12 cellular contexts compared by ENCODE assay signal in genomic region chr18:36149514-36150289, GRCh38. TPM values are rescaled to one million over a fixed set of nuclear protein-coding genes. Genes with fewer than 3 reads are reported as not detected.
A peak's percentile ranks its signal among the peaks of the same experiment; 100 is the strongest.
DNase-seq lines count a peak whose midpoint lies in the region; ATAC-seq and TF ChIP-seq lines count a peak whose summit lies in the region.
"Had no signal": no experiment of that assay in that cellular context is flagged by ENCODE, and none has a peak within 500 bp of the region (broad histone marks: within the 10 kb centered on the region; RNA-seq: fewer than 3 reads in every experiment).

No MANE protein-coding gene starts in this region.

- WGBS in gastroesophageal sphincter (ENCODE audit: low coverage in 1 of 2), 2 donors: 84 to 95% methylated on average over 5 of the region's 5 CpGs

- H3K9me3 ChIP-seq in OCI-LY3 (ENCODE audit: insufficient read depth, low read length): no peaks in the 10 kb centered on the region
- H3K9me3 ChIP-seq in gastroesophageal sphincter: no peaks in the 10 kb centered on the region
- H3K9me3 ChIP-seq: adrenal gland, esophagus muscularis mucosa, prostate gland had no signal

- H3K36me3 ChIP-seq in OCI-LY3 (replicated peaks; ENCODE audit: low read depth, low read length) (peaks cover 59% of the 10 kb centered on the region), gastroesophageal sphincter (peaks cover 5 to 99% of the 10 kb centered on the region in 2 donors)

- peaks cover 4 to 10% of the 10 kb centered on the region in 2 donors for H3K4me1 Mint-ChIP-seq in effector memory CD8-positive, alpha-beta T cell (ENCODE audit: low read depth in 2 of 2)

- TF ChIP-seq CTCF in OCI-LY3 (IDR thresholded peaks at IDR 0.05; ENCODE audit: low read depth, low read length): no peak
- TF ChIP-seq CTCF in gastroesophageal sphincter (IDR thresholded peaks at IDR 0.05): no peak

- no peaks in the 10 kb centered on the region for H3K9me3 Mint-ChIP-seq in effector memory CD8-positive, alpha-beta T cell

- no peaks in the 10 kb centered on the region for H4K20me1 ChIP-seq in OCI-LY3 (ENCODE audit: insufficient read depth, low read length)

- no peak overlapping the region for H3K4me3 Mint-ChIP-seq in effector memory CD8-positive, alpha-beta T cell

- no peak overlapping the region for H2AFZ ChIP-seq in OCI-LY3 (ENCODE audit: low read depth, low read length)

- no peaks in the 10 kb centered on the region for H3K27me3 ChIP-seq in OCI-LY3 (ENCODE audit: low read depth, low read length)
- H3K27me3 ChIP-seq in gastroesophageal sphincter: no peaks in the 10 kb centered on the region
- H3K27me3 ChIP-seq: adrenal gland, esophagus muscularis mucosa had no signal

- H3K4me2 ChIP-seq in OCI-LY3 (ENCODE audit: low read length): peak overlapping the region; percentile 76

- H3K9ac ChIP-seq in OCI-LY3 (ENCODE audit: low read length): peak overlapping the region; percentile 41; the same call in 1 of the 2 replicates

- H3K4me1 ChIP-seq in OCI-LY3 (ENCODE audit: low read length) (peaks cover 20% of the 10 kb centered on the region), gastroesophageal sphincter (no peaks in the 10 kb centered on the region)
- H3K4me1 ChIP-seq: esophagus muscularis mucosa, prostate gland had no signal

- peaks cover 77% of the 10 kb centered on the region for H3K36me3 Mint-ChIP-seq in effector memory CD8-positive, alpha-beta T cell (ENCODE audit: insufficient read depth)

- no peak for TF ChIP-seq POLR2A in gastroesophageal sphincter (IDR thresholded peaks at IDR 0.05)

- H3K27me3 Mint-ChIP-seq in effector memory CD8-positive, alpha-beta T cell: no peaks in the 10 kb centered on the region

- peak; percentile 98 for ATAC-seq in GM18511 (IDR thresholded peaks at IDR 0.05; ENCODE audit: unreplicated experiment)
- peak; percentile 94 for ATAC-seq in GM19467 (IDR thresholded peaks at IDR 0.05; ENCODE audit: unreplicated experiment)
- ATAC-seq in HG03025 (IDR thresholded peaks at IDR 0.05; ENCODE audit: low FRiP score, unreplicated experiment): peak; percentile 95
- ATAC-seq in gastroesophageal sphincter: no peak
- no peak for ATAC-seq in effector memory CD8-positive, alpha-beta T cell (replicated peaks)

- no peak for TF ChIP-seq EP300 in gastroesophageal sphincter (IDR thresholded peaks at IDR 0.05)

- H3K27ac Mint-ChIP-seq in effector memory CD8-positive, alpha-beta T cell: no peak overlapping the region

- H3K79me2 ChIP-seq in OCI-LY3 (ENCODE audit: low read length): 0 out of 2 replicates have a peak, but pooled peaks cover 5% of the 10 kb centered on the region

- H3K27ac ChIP-seq in OCI-LY3 (ENCODE audit: low read length) (peak overlapping the region; percentile 72), gastroesophageal sphincter (no peak overlapping the region)
- H3K27ac ChIP-seq: adrenal gland, esophagus muscularis mucosa, prostate gland had no signal

- peak overlapping the region; percentile 39 for H3K4me3 ChIP-seq in OCI-LY3 (ENCODE audit: low read length)
- H3K4me3 ChIP-seq in gastroesophageal sphincter: no peak overlapping the region
- H3K4me3 ChIP-seq: adrenal gland, esophagus muscularis mucosa, prostate gland had no signal

- DNase-seq in NCI-H1105 treated with DMSO at 0.1 percent for 48 hours (lab: John Stamatoyannopoulos, UW) (no peak), iPS-NIHi7 (ENCODE audit: extremely low spot score) (no peak)
- no peak for DNase-seq in effector memory CD8-positive, alpha-beta T cell
- DNase-seq: adrenal gland, NCI-H82 had no signal

RNA-seq across cellular contexts. Expression of gene ELP2, which starts 20.0 kb away (rescaled TPM):
- 10 to 100 TPM; 35.6 to 74.1 (median 65.1) TPM for total RNA-seq in gastroesophageal sphincter

RNA-seq across cellular contexts. Expression of gene SLC39A6, which starts 20.6 kb away (rescaled TPM):
- 10 to 100 TPM; 24.1 to 49.2 (median 36.5) TPM for total RNA-seq in gastroesophageal sphincter

RNA-seq across cellular contexts. Expression of gene MOCOS, which starts 37.6 kb away (rescaled TPM):
- 1 to 10 TPM; 1.3 to 2.1 (median 1.7) TPM for total RNA-seq in gastroesophageal sphincter

Comparison
In these comparisons a context has a peak if more than half of its experiments do, and no peak if none do; other contexts are left out.
1. ATAC-seq: peak in GM18511 (single experiment), GM19467 (single experiment) and HG03025 (single experiment); none in gastroesophageal sphincter (single experiment) and effector memory CD8-positive, alpha-beta T cell (single experiment).